In genomic region chr7:21898265-21898930, GRCh38 we compare ENCODE assay signal across 8 cellular contexts. TPM values are rescaled to one million over a fixed set of nuclear protein-coding genes. Genes with fewer than 3 reads are reported as not detected.
DNase-seq lines count a peak whose midpoint lies in the region; ATAC-seq and FAIRE-seq lines count a peak whose summit lies in the region.

No MANE protein-coding gene starts in this region.

- H3K4me3 ChIP-seq in mononuclear cell (ENCODE audit: low read length) = peak overlapping the region; percentile 18

- H3K27me3 ChIP-seq in mononuclear cell (ENCODE audit: insufficient read depth, low read length) = no peaks in the 10 kb centered on the region

- no peaks in the 10 kb centered on the region for H3K9me3 ChIP-seq in mononuclear cell (ENCODE audit: low read depth, low read length)

- FAIRE-seq in RCC 7860 (lab: Jason Lieb, UNC) = no peak

- DNase-seq in NAMALWA (ENCODE audit: low spot score) = peak; percentile 39
- no peak for DNase-seq in NCI-H69 (lab: John Stamatoyannopoulos, UW)
- no peak for DNase-seq in amniotic stem cell (lab: John Stamatoyannopoulos, UW)
- DNase-seq in NK-92 (lab: John Stamatoyannopoulos, UW; ENCODE audit: unreplicated experiment) = no peak
- DNase-seq in RCC 7860 (ENCODE audit: low spot score) = no peak

- H3K4me1 ChIP-seq in mononuclear cell (ENCODE audit: insufficient read depth, low read length) = peaks cover 28% of the 10 kb centered on the region

- ATAC-seq in GM18861 (IDR thresholded peaks at IDR 0.05; ENCODE audit: unreplicated experiment) (peak; percentile 95), HG02610 (IDR thresholded peaks at IDR 0.05; ENCODE audit: unreplicated experiment) (peak; percentile 90)

RNA-seq across cellular contexts. Expression of gene CDCA7L, which starts 47.3 kb away (rescaled TPM):
- total RNA-seq in mononuclear cell = 19.8 TPM
